ENCODE assay signal across 9 cellular contexts in genomic region chr22:31073125-31073524, GRCh38. TPM values are rescaled to one million over a fixed set of nuclear protein-coding genes. Genes with fewer than 3 reads are reported as not detected.
DNase-seq lines count a peak whose midpoint lies in the region; ATAC-seq and TF ChIP-seq lines count a peak whose summit lies in the region.
"Not testable (repeated sequence)": the region's sequence is repeated elsewhere in the genome, so short reads cannot be mapped to it uniquely, and the experiment has no call there.
"Had no signal": no experiment of that assay in that cellular context is flagged by ENCODE, and none has a peak within 500 bp of the region (broad histone marks: within the 10 kb centered on the region; RNA-seq: fewer than 3 reads in every experiment).

No MANE protein-coding gene starts in this region.

- H3K4me3 ChIP-seq in BLaER1; heart left ventricle; liver (ENCODE audit: low read depth in 1 of 3, low read length in 3 of 3); gastrocnemius medialis: not testable (repeated sequence)

- in situ Hi-C loops in gastrocnemius medialis (cut with MboI; ENCODE audit: low sequenced_read_pairs in 4 of 4), result not testable (repeated sequence)

- H3K27me3 ChIP-seq in BLaER1; heart left ventricle; liver (ENCODE audit: control insufficient read depth in 4 of 4, insufficient read depth in 4 of 4, low read length in 3 of 4); gastrocnemius medialis: not testable (repeated sequence)

- not testable (repeated sequence) for H3K36me3 Mint-ChIP-seq in nephron (ENCODE audit: low read depth)

- not testable (repeated sequence) for H3K9me3 ChIP-seq in BLaER1; heart left ventricle; liver (ENCODE audit: control insufficient read depth in 4 of 4, low read length in 3 of 4); gastrocnemius medialis

- H4K20me1 ChIP-seq in BLaER1, result not testable (repeated sequence)

- not testable (repeated sequence) for H3K27ac ChIP-seq in BLaER1; liver (ENCODE audit: low read depth in 1 of 2, low read length in 2 of 2)
- peak overlapping the region in 8 of 12 donors; percentile 16 to 64 (median 46) for H3K27ac ChIP-seq in heart left ventricle
- peak overlapping the region in 3 of 4 donors; percentile 15 to 82 (median 77) for H3K27ac ChIP-seq in gastrocnemius medialis

- peaks cover 22% of the 10 kb centered on the region for H3K4me1 ChIP-seq in BLaER1
- H3K4me1 ChIP-seq in heart left ventricle, result peaks cover 0 to 27% (median 13%) of the 10 kb centered on the region in 12 donors
- H3K4me1 ChIP-seq in liver (ENCODE audit: control insufficient read depth in 4 of 4, insufficient read depth in 4 of 4, low read length in 3 of 4); gastrocnemius medialis: not testable (repeated sequence)

- H3K4me3 Mint-ChIP-seq in nephron, result not testable (repeated sequence)

- intact Hi-C loops in heart left ventricle (cut with DNase I); gastrocnemius medialis (cut with DNase I; ENCODE audit: low total_unique reads): not testable (repeated sequence)

- H3K9me3 Mint-ChIP-seq in nephron, result not testable (repeated sequence)

- 66 to 76% (median 71%) methylated on average over 9 of the region's 9 CpGs for WGBS in heart left ventricle, 4 donors
- WGBS in liver, result 82% methylated on average over 9 of the region's 9 CpGs

- H3K36me3 ChIP-seq in BLaER1; heart left ventricle; liver (ENCODE audit: control insufficient read depth in 4 of 4, insufficient read depth in 3 of 4, low read depth in 1 of 4, low read length in 3 of 4); gastrocnemius medialis: not testable (repeated sequence)

- H3K4me2 ChIP-seq in BLaER1, result peak overlapping the region; percentile 40

- not testable (repeated sequence) for H3K27me3 Mint-ChIP-seq in nephron (ENCODE audit: low read depth)

- TF ChIP-seq RAD21 in liver (IDR thresholded peaks at IDR 0.05), result not testable (repeated sequence)

- not testable (repeated sequence) for TF ChIP-seq CTCF in heart left ventricle (IDR thresholded peaks at IDR 0.05); liver (IDR thresholded peaks at IDR 0.05; ENCODE audit: low read depth, low read length, missing input control); nephron (IDR thresholded peaks at IDR 0.05; ENCODE audit: unreplicated experiment in 3 of 3); gastrocnemius medialis (IDR thresholded peaks at IDR 0.05 in 4 of 5, conservative IDR thresholded peaks at IDR 0.05 in 1 of 5)

- ATAC-seq in heart left ventricle, result peak in 1 of 4 donors; percentile 53
- ATAC-seq in gastrocnemius medialis, result not testable (repeated sequence)

- DNase-seq in UCSD-AML1 (lab: John Stamatoyannopoulos, UW; ENCODE audit: unreplicated experiment) (peak; percentile 22), dermis microvascular lymphatic vessel endothelial cell (ENCODE audit: low read depth in 2 of 2) (peak; percentile 67 to 86)
- DNase-seq in heart left ventricle, gastrocnemius medialis: not testable (repeated sequence)

- H3K9ac ChIP-seq in BLaER1; liver (ENCODE audit: low read depth in 1 of 2, low read length in 2 of 2): not testable (repeated sequence)

- H3K27ac Mint-ChIP-seq in nephron, result peak overlapping the region in 2 of 3 experiments; percentile 23 to 24

- peaks cover 12% of the 10 kb centered on the region for H3K4me1 Mint-ChIP-seq in nephron

- TF ChIP-seq POLR2A in heart left ventricle (IDR thresholded peaks at IDR 0.05); gastrocnemius medialis (IDR thresholded peaks at IDR 0.05): not testable (repeated sequence)

TF ChIP-seq in liver, 16 proteins besides CTCF, POLR2A, EP300 and RAD21:
- peak; percentile 20 for TF ChIP-seq MAX (IDR thresholded peaks at IDR 0.05)
- peak; percentile 36 for TF ChIP-seq NR2F2 (IDR thresholded peaks at IDR 0.05)

RNA-seq across cellular contexts. Expression of gene SMTN, which starts 8.0 kb away (rescaled TPM):
- 133 and 160 TPM in 2 replicates for total RNA-seq in dermis microvascular lymphatic vessel endothelial cell
- 100 to 1,000 TPM; 114 to 270 (median 167) TPM for total RNA-seq in heart left ventricle
- polyA plus RNA-seq in heart left ventricle, result 100 to 1,000 TPM in 1 of 2 donors, 10 to 100 TPM in 1; 55.5 to 257 TPM
- 10 to 100 TPM; 11.2 to 47.3 TPM for total RNA-seq in liver
- 10 to 100 TPM; 10.1 to 16.4 TPM for polyA plus RNA-seq in liver
- 100 to 1,000 TPM in 1 of 4 donors, 10 to 100 TPM in 3; 39.5 to 104 (median 45.3) TPM for total RNA-seq in gastrocnemius medialis

RNA-seq across cellular contexts. Expression of gene SELENOM, which starts 34.2 kb away (rescaled TPM):
- total RNA-seq in dermis microvascular lymphatic vessel endothelial cell (21.1 and 23.3 TPM in 2 replicates), heart left ventricle (100 to 1,000 TPM in 1 of 9 donors, 10 to 100 TPM in 8; 35.0 to 183 (median 52.9) TPM), liver (1 to 10 TPM; 3.0 to 9.0 TPM), gastrocnemius medialis (100 to 1,000 TPM; 144 to 184 (median 157) TPM)
- polyA plus RNA-seq in heart left ventricle (10 to 100 TPM; 72.3 to 76.6 TPM), liver (10 to 100 TPM; 15.5 to 17.3 TPM)

RNA-seq across cellular contexts. Expression of gene INPP5J, which starts 49.6 kb away (rescaled TPM):
- total RNA-seq in dermis microvascular lymphatic vessel endothelial cell, result 0.13 and 0.25 TPM in 2 replicates
- 10 to 100 TPM in 8 of 9 donors, 1 to 10 TPM in 1; 8.4 to 23.1 (median 21.6) TPM for total RNA-seq in heart left ventricle
- polyA plus RNA-seq in heart left ventricle, result 10 to 100 TPM in 1 of 2 donors, 1 to 10 TPM in 1; 9.7 to 12.9 TPM
- under 1 TPM; 0.14 to 0.17 TPM for total RNA-seq in liver
- under 1 TPM; 0.06 to 0.08 TPM for polyA plus RNA-seq in liver
- total RNA-seq in gastrocnemius medialis, result under 1 TPM; 0.15 to 0.33 (median 0.28) TPM
- polyA plus RNA-seq: CD14-positive monocyte; CD8-positive, alpha-beta memory T cell had no signal
